1 cellular context compared by ENCODE assay signal in genomic region chr13:108769213-108770070, GRCh38.
TF ChIP-seq lines count a peak whose summit lies in the region.

No MANE protein-coding gene starts in this region.

TF ChIP-seq in K562, 482 proteins besides CTCF, POLR2A, EP300 and RAD21 (continued from another document and continues in another):
- no peak for TF ChIP-seq PBX2 (CRISPR knock-in tag; IDR thresholded peaks at IDR 0.05; ENCODE audit: low read depth)
- TF ChIP-seq PBX2 (tag; conservative IDR thresholded peaks at IDR 0.05; ENCODE audit: low read depth), result 0 out of 2 replicates have a peak, but pooled peaks have one; percentile 10
- TF ChIP-seq HDAC2 (IDR thresholded peaks at IDR 0.05), result peak; percentile 79
- TF ChIP-seq NCOA2 (IDR thresholded peaks at IDR 0.05; ENCODE audit: partially characterized antibody in 2 of 2), result peak; percentile 64 to 78
- peak; percentile 41; the same call in 1 of the 2 replicates for TF ChIP-seq GTF2E2 (tag; IDR thresholded peaks at IDR 0.05)
- peak; percentile 91 for TF ChIP-seq FOXM1 (IDR thresholded peaks at IDR 0.05; ENCODE audit: low read depth)
- no peak for TF ChIP-seq FOXM1 (CRISPR knock-in tag; IDR thresholded peaks at IDR 0.05; ENCODE audit: low read depth)
- TF ChIP-seq ZNF431 (CRISPR knock-in tag; IDR thresholded peaks at IDR 0.05), result no peak
- TF ChIP-seq ATF3 (IDR thresholded peaks at IDR 0.05), result peak; percentile 88
- no peak for TF ChIP-seq ATF3 (CRISPR knock-in tag; conservative IDR thresholded peaks at IDR 0.05)
- TF ChIP-seq CHD2 (IDR thresholded peaks at IDR 0.05; ENCODE audit: low read depth, low read length), result no peak
- TF ChIP-seq PHTF2 (CRISPR knock-in tag; IDR thresholded peaks at IDR 0.05), result no peak
- TF ChIP-seq RBBP5 (IDR thresholded peaks at IDR 0.05; ENCODE audit: borderline replicate concordance, insufficient read depth, low read length, poor library complexity, severe bottlenecking), result peak; percentile 60
- peak in 1 of 2 experiments; percentile 43; a peak in 1 of 4 replicates for TF ChIP-seq SRF (CRISPR knock-in tag; IDR thresholded peaks at IDR 0.05)
- peak; percentile 14; the same call in 1 of the 2 replicates for TF ChIP-seq BCOR (IDR thresholded peaks at IDR 0.05)
- TF ChIP-seq ZEB2 (IDR thresholded peaks at IDR 0.05), result peak; percentile 69; the same call in 1 of the 2 replicates
- peak; percentile 32 for TF ChIP-seq TBP (optimal IDR thresholded peaks at IDR 0.05; ENCODE audit: low read depth, low read length)
- TF ChIP-seq BCLAF1 (IDR thresholded peaks at IDR 0.05; ENCODE audit: borderline replicate concordance in 1 of 2, control insufficient read depth in 1 of 2, low read depth in 2 of 2, low read length in 1 of 2), result 0 out of 4 replicates have a peak, but pooled peaks of 1 of the 2 experiments have one; percentile 58
- peak; percentile 85 for TF ChIP-seq BRD4 (IDR thresholded peaks at IDR 0.05)
- peak; percentile 88 for TF ChIP-seq MGA (IDR thresholded peaks at IDR 0.05)
- peak; percentile 72; the same call in 1 of the 2 replicates for TF ChIP-seq DMBX1 (CRISPR knock-in tag; IDR thresholded peaks at IDR 0.05; ENCODE audit: borderline replicate concordance)
- TF ChIP-seq IRF2 (CRISPR knock-in tag; IDR thresholded peaks at IDR 0.05), result no peak
- no peak for TF ChIP-seq ZNF324 (CRISPR knock-in tag; IDR thresholded peaks at IDR 0.05)
- TF ChIP-seq NCOA1 (IDR thresholded peaks at IDR 0.05; ENCODE audit: low read depth), result peak; percentile 93; the same call in 1 of the 2 replicates
- TF ChIP-seq CSDE1 (IDR thresholded peaks at IDR 0.05), result 0 out of 4 replicates have a peak, but pooled peaks of 1 of the 2 experiments have one; percentile 24
- TF ChIP-seq CBFA2T3 (IDR thresholded peaks at IDR 0.05), result peak; percentile 97
- peak; percentile 95 for TF ChIP-seq SMARCA4 (IDR thresholded peaks at IDR 0.05)
- peak; percentile 97 for TF ChIP-seq HMBOX1 (IDR thresholded peaks at IDR 0.05)
- peak; percentile 26; the same call in 1 of the 2 replicates for TF ChIP-seq CREB3L1 (IDR thresholded peaks at IDR 0.05; ENCODE audit: borderline replicate concordance, low read depth)
- TF ChIP-seq SMARCE1 (IDR thresholded peaks at IDR 0.05), result peak; percentile 93
- peak; percentile 86 for TF ChIP-seq CEBPG (CRISPR knock-in tag; IDR thresholded peaks at IDR 0.05)
- TF ChIP-seq CEBPG (tag; conservative IDR thresholded peaks at IDR 0.05 in 1 of 2, IDR thresholded peaks at IDR 0.05 in 1 of 2), result peak; percentile 54 to 87
- peak in 1 of 2 experiments; percentile 77; a peak in 2 of 4 replicates for TF ChIP-seq HDAC1 (IDR thresholded peaks at IDR 0.05)
- peak; percentile 66 for TF ChIP-seq GATA2 (CRISPR knock-in tag; IDR thresholded peaks at IDR 0.05)
- no peak for TF ChIP-seq SAP30 (IDR thresholded peaks at IDR 0.05; ENCODE audit: borderline replicate concordance, insufficient read depth, low read depth, low read length, poor library complexity, severe bottlenecking)
- no peak for TF ChIP-seq TRIM25 (IDR thresholded peaks at IDR 0.05; ENCODE audit: borderline replicate concordance)
- peak; percentile 55; the same call in 1 of the 2 replicates for TF ChIP-seq ATF7 (IDR thresholded peaks at IDR 0.05)
- TF ChIP-seq ZNF507 (tag; conservative IDR thresholded peaks at IDR 0.05), result no peak
- TF ChIP-seq CHD1 (IDR thresholded peaks at IDR 0.05; ENCODE audit: low read length), result no peak
- peak; percentile 93 for TF ChIP-seq STAT5A (IDR thresholded peaks at IDR 0.05; ENCODE audit: borderline replicate concordance, low read length)
